ENCODE assay signal across 18 cellular contexts in genomic region chr1:232428781-232429530, GRCh38.
DNase-seq lines count a peak whose midpoint lies in the region; ATAC-seq, FAIRE-seq and TF ChIP-seq lines count a peak whose summit lies in the region.
"Had no signal": no experiment of that assay in that cellular context is flagged by ENCODE, and none has a peak within 500 bp of the region (broad histone marks: within the 10 kb centered on the region; RNA-seq: fewer than 3 reads in every experiment).

No MANE protein-coding gene starts in this region.

- no peak overlapping the region for H3K4me3 Mint-ChIP-seq in mesothelial cell of epicardium
- H3K4me3 Mint-ChIP-seq in activated T-cell treated with anti-CD3 and anti-CD28 coated beads, Interleukin-2, amount 50 U/mL, for 4 hours = no peak overlapping the region
- H3K4me3 Mint-ChIP-seq: activated B cell treated with CpG ODN at 0.5 μM for 24 hours; activated naive CD8-positive, alpha-beta T cell; dendritic cell treated with granulocyte-macrophage colony-stimulating factor and Interleukin-4, amounts not matched to agents 40 ng/mL and 50 ng/mL, for 4 days; stimulated activated effector memory CD8-positive, alpha-beta T cell treated with anti-CD3 and anti-CD28 coated beads, Interleukin-12 subunit alpha, Interleukin-12 subunit beta, amount 100 ng/mL, for 72 hours had no signal

- POLR2A ChIA-PET in H1 (lab: Charles Lee; ENCODE audit: partially characterized antibody) = no interaction called here

- H3K23me2 ChIP-seq in H1 (ENCODE audit: low read depth, low read length) = no peaks in the 10 kb centered on the region

- no peaks in the 10 kb centered on the region for H3K4me1 ChIP-seq in H1 (replicated peaks in 1 of 4; ENCODE audit: control insufficient read depth in 3 of 4, insufficient read depth in 4 of 4, low read length in 3 of 4)

- no peak overlapping the region for H2BK15ac ChIP-seq in H1 (ENCODE audit: low read length)

- no peak for ATAC-seq in activated T-cell treated with anti-CD3 and anti-CD28 coated beads, Interleukin-2, amount 50 U/mL, for 4 hours
- ATAC-seq in GM21529 (IDR thresholded peaks at IDR 0.05; ENCODE audit: unreplicated experiment) = no peak
- ATAC-seq: stimulated activated effector memory CD8-positive, alpha-beta T cell treated with anti-CD3 and anti-CD28 coated beads, Interleukin-12 subunit alpha, Interleukin-12 subunit beta, amount 100 ng/mL, for 72 hours had no signal

- H4K91ac ChIP-seq in H1 (replicated peaks; ENCODE audit: insufficient read length, low read length) = no peak overlapping the region

- H3K56ac ChIP-seq in H1 (replicated peaks; ENCODE audit: insufficient read length, low read depth, low read length) = no peak overlapping the region

- 90% methylated on average over 13 of the region's 13 CpGs; no CpG with 5 or more reads in 1 of the 2 experiments for WGBS in H1 (ENCODE audit: extremely low coverage in 1 of 2, insufficient coverage in 1 of 2, insufficient read length in 1 of 2, insufficient replicate concordance in 2 of 2, low coverage in 1 of 2, low lambda C conversion rate in 2 of 2, missing lambda C conversion rate in 1 of 2), 2 experiments

- H3K4ac ChIP-seq in H1 (replicated peaks; ENCODE audit: insufficient read length, low read depth, low read length) = no peak overlapping the region

- TF ChIP-seq EP300 in H1 (IDR thresholded peaks at IDR 0.05; ENCODE audit: borderline replicate concordance in 1 of 2, low read depth in 2 of 2, low read length in 2 of 2) = no peak

- no peak overlapping the region for H3K9ac ChIP-seq in H1 (replicated peaks in 1 of 4; ENCODE audit: extremely low read depth in 1 of 4, low read depth in 3 of 4, low read length in 3 of 4)
- H3K9ac ChIP-seq: BLaER1 treated with 17β-estradiol and CSF1 and Interleukin-3, amounts not matched to agents 10 nM and 100 nM had no signal

- H3K79me1 ChIP-seq in H1 (ENCODE audit: low read depth, low read length) = no peaks in the 10 kb centered on the region

- no peak overlapping the region for H2AK5ac ChIP-seq in H1 (ENCODE audit: low read depth, low read length)

- no peak for TF ChIP-seq POLR2A in H1 (IDR thresholded peaks at IDR 0.05; ENCODE audit: control extremely low read depth in 1 of 2, low read depth in 2 of 2, low read length in 2 of 2)

- peak; percentile 69 for DNase-seq in AG08396 (ENCODE audit: low spot score)
- peak; percentile 49 for DNase-seq in LHCN-M2 (ENCODE audit: low read depth)
- no peak for DNase-seq in H1 (ENCODE audit: low read depth in 1 of 2, low spot score in 2 of 2)
- no peak for DNase-seq in mesothelial cell of epicardium (ENCODE audit: low spot score in 2 of 2, unreplicated experiment in 2 of 2)
- DNase-seq in activated T-cell treated with anti-CD3 and anti-CD28 coated beads, Interleukin-2, amount 50 U/mL, for 4 hours = no peak
- DNase-seq in HCEC 1CT = no peak
- no peak for DNase-seq in stimulated activated CD4-positive, alpha-beta T cell treated with anti-CD3 and anti-CD28 coated beads, Interleukin-2, amount 100 ng/mL, for 48 hours
- DNase-seq: activated B cell treated with CpG ODN at 0.5 μM for 24 hours; activated CD8-positive, alpha-beta memory T cell treated with anti-CD3 and anti-CD28 coated beads, Interleukin-2, amount 50 U/mL, for 4 hours; KG1; stimulated activated CD4-positive, alpha-beta T cell treated with anti-CD3 and anti-CD28 coated beads, Interleukin-4, amount 100 ng/mL, for 1 hour had no signal

- no peak overlapping the region for H3K4me3 ChIP-seq in H1 (ENCODE audit: extremely low read depth in 1 of 4, insufficient read depth in 2 of 4, low read depth in 3 of 4, low read length in 4 of 4)
- H3K4me3 ChIP-seq: BLaER1 treated with 17β-estradiol and CSF1 and Interleukin-3, amounts not matched to agents 10 nM and 100 nM had no signal

- H2BK20ac ChIP-seq in H1 (ENCODE audit: low read length) = no peak overlapping the region

- FAIRE-seq in H1 (lab: Jason Lieb, UNC) = peak; percentile 42
- FAIRE-seq: GM19239 had no signal

- peaks cover 0 to 1% of the 10 kb centered on the region in 2 experiments for H4K20me1 ChIP-seq in H1 (replicated peaks in 1 of 2; ENCODE audit: control insufficient read depth in 1 of 2, insufficient read depth in 2 of 2, low read length in 2 of 2)
- H4K20me1 ChIP-seq: BLaER1 treated with 17β-estradiol and CSF1 and Interleukin-3, amounts not matched to agents 10 nM and 100 nM had no signal

- no peak overlapping the region for H4K8ac ChIP-seq in H1 (ENCODE audit: extremely low read depth, insufficient read depth, low read length)

- TF ChIP-seq RAD21 in H1 (IDR thresholded peaks at IDR 0.05 in 1 of 2, conservative IDR thresholded peaks at IDR 0.05 in 1 of 2; ENCODE audit: low read depth in 2 of 2, low read length in 2 of 2) = no peak

- H3K4me1 Mint-ChIP-seq in mesothelial cell of epicardium = peaks cover 57% of the 10 kb centered on the region
- H3K4me1 Mint-ChIP-seq in activated T-cell treated with anti-CD3 and anti-CD28 coated beads, Interleukin-2, amount 50 U/mL, for 4 hours (ENCODE audit: low read depth) = no peaks in the 10 kb centered on the region
- H3K4me1 Mint-ChIP-seq: activated B cell treated with CpG ODN at 0.5 μM for 24 hours; stimulated activated effector memory CD8-positive, alpha-beta T cell treated with anti-CD3 and anti-CD28 coated beads, Interleukin-12 subunit alpha, Interleukin-12 subunit beta, amount 100 ng/mL, for 72 hours had no signal

- H3K4me2 ChIP-seq in H1 (ENCODE audit: insufficient read depth in 1 of 2, low read depth in 2 of 2, low read length in 2 of 2) = no peak overlapping the region
- H3K4me2 ChIP-seq: BLaER1 treated with 17β-estradiol and CSF1 and Interleukin-3, amounts not matched to agents 10 nM and 100 nM had no signal

- no peak overlapping the region for H3K14ac ChIP-seq in H1 (ENCODE audit: insufficient read length)

- no peak overlapping the region for H2BK12ac ChIP-seq in H1 (ENCODE audit: low read depth, low read length)

- CTCF ChIA-PET in H1 (lab: Charles Lee; ENCODE audit: partially characterized antibody) = interaction anchor here (0.9 to 2.0 kb wide), 3 partner anchors 10 to 497 kb away, joined by 3 to 5 read pairs (median 3); no protein-coding TSS in a partner anchor

- peaks cover 20% of the 10 kb centered on the region for H3K36me3 Mint-ChIP-seq in mesothelial cell of epicardium
- H3K36me3 Mint-ChIP-seq in activated T-cell treated with anti-CD3 and anti-CD28 coated beads, Interleukin-2, amount 50 U/mL, for 4 hours (ENCODE audit: insufficient read depth) = peaks cover 4% of the 10 kb centered on the region
- H3K36me3 Mint-ChIP-seq: activated naive CD8-positive, alpha-beta T cell had no signal

- H3K18ac ChIP-seq in H1 (ENCODE audit: extremely low read depth, low read length) = no peak overlapping the region

- H3K27me3 Mint-ChIP-seq in mesothelial cell of epicardium (ENCODE audit: low read depth) = no peaks in the 10 kb centered on the region
- H3K27me3 Mint-ChIP-seq in activated T-cell treated with anti-CD3 and anti-CD28 coated beads, Interleukin-2, amount 50 U/mL, for 4 hours (ENCODE audit: low read depth) = peaks cover 12% of the 10 kb centered on the region
- H3K27me3 Mint-ChIP-seq: dendritic cell treated with granulocyte-macrophage colony-stimulating factor and Interleukin-4, amounts not matched to agents 40 ng/mL and 50 ng/mL, for 4 days; progenitor cell of endocrine pancreas had no signal

- peak overlapping the region; percentile 86 for H3K27ac Mint-ChIP-seq in mesothelial cell of epicardium
- H3K27ac Mint-ChIP-seq: activated B cell treated with CpG ODN at 0.5 μM for 24 hours; activated naive CD8-positive, alpha-beta T cell; dendritic cell treated with granulocyte-macrophage colony-stimulating factor and Interleukin-4, amounts not matched to agents 40 ng/mL and 50 ng/mL, for 4 days; progenitor cell of endocrine pancreas; stimulated activated effector memory CD8-positive, alpha-beta T cell treated with anti-CD3 and anti-CD28 coated beads, Interleukin-12 subunit alpha, Interleukin-12 subunit beta, amount 100 ng/mL, for 72 hours had no signal

- H3K27me3 ChIP-seq in H1 (replicated peaks in 1 of 4; ENCODE audit: control insufficient read depth in 3 of 4, extremely low read depth in 1 of 4, insufficient read depth in 3 of 4, low read length in 3 of 4) = no peaks in the 10 kb centered on the region
- H3K27me3 ChIP-seq: BLaER1 treated with 17β-estradiol and CSF1 and Interleukin-3, amounts not matched to agents 10 nM and 100 nM had no signal

- no peaks in the 10 kb centered on the region for H3K9me3 Mint-ChIP-seq in mesothelial cell of epicardium
- no peaks in the 10 kb centered on the region for H3K9me3 Mint-ChIP-seq in activated T-cell treated with anti-CD3 and anti-CD28 coated beads, Interleukin-2, amount 50 U/mL, for 4 hours
- H3K9me3 Mint-ChIP-seq: activated B cell treated with CpG ODN at 0.5 μM for 24 hours; dendritic cell treated with granulocyte-macrophage colony-stimulating factor and Interleukin-4, amounts not matched to agents 40 ng/mL and 50 ng/mL, for 4 days; stimulated activated effector memory CD8-positive, alpha-beta T cell treated with anti-CD3 and anti-CD28 coated beads, Interleukin-12 subunit alpha, Interleukin-12 subunit beta, amount 100 ng/mL, for 72 hours had no signal

- no peak overlapping the region for H2AFZ ChIP-seq in H1 (ENCODE audit: low read length)

- no peaks in the 10 kb centered on the region for H3K9me3 ChIP-seq in H1 (ENCODE audit: insufficient read depth in 2 of 2, low read depth in 1 of 2, low read length in 1 of 2)
- H3K9me3 ChIP-seq: BLaER1 treated with 17β-estradiol and CSF1 and Interleukin-3, amounts not matched to agents 10 nM and 100 nM had no signal

- no peak overlapping the region for H2BK120ac ChIP-seq in H1 (replicated peaks; ENCODE audit: low read depth, low read length)

- H3K36me3 ChIP-seq in H1 (ENCODE audit: control insufficient read depth in 2 of 4, insufficient read depth in 4 of 4, low read length in 3 of 4) = no peaks in the 10 kb centered on the region; a peak in 1 of 8 replicates

- H3K23ac ChIP-seq in H1 (ENCODE audit: insufficient read length) = no peak overlapping the region

- H3K79me2 ChIP-seq in H1 (ENCODE audit: control insufficient read depth in 1 of 2, insufficient read depth in 2 of 2, low read length in 2 of 2) = no peaks in the 10 kb centered on the region

- H4K5ac ChIP-seq in H1 (ENCODE audit: insufficient read length, low read depth, low read length) = no peak overlapping the region

- H2BK5ac ChIP-seq in H1 (ENCODE audit: low read depth, low read length) = no peak overlapping the region

- no peak overlapping the region for H3K27ac ChIP-seq in H1 (ENCODE audit: low read depth, low read length)
- H3K27ac ChIP-seq: BLaER1 treated with 17β-estradiol and CSF1 and Interleukin-3, amounts not matched to agents 10 nM and 100 nM had no signal

- TF ChIP-seq CTCF in H1 (IDR thresholded peaks at IDR 0.05; ENCODE audit: control extremely low read depth in 1 of 3, insufficient read depth in 1 of 3, low read depth in 1 of 3, low read length in 3 of 3) (no peak), mesothelial cell of epicardium (IDR thresholded peaks at IDR 0.05; ENCODE audit: unreplicated experiment) (no peak)

TF ChIP-seq in H1, 55 proteins besides CTCF, POLR2A, EP300 and RAD21 (continues in another document):
- TF ChIP-seq TBP (IDR thresholded peaks at IDR 0.05; ENCODE audit: low read depth, low read length) (no peak), KDM5A (IDR thresholded peaks at IDR 0.05; ENCODE audit: low read length) (no peak), FOSL1 (IDR thresholded peaks at IDR 0.05; ENCODE audit: insufficient read depth, low read depth, low read length) (no peak), TAF1 (IDR thresholded peaks at IDR 0.05; ENCODE audit: low read depth, low read length) (no peak)

Comparison
In these comparisons a context has a peak if more than half of its experiments do, and no peak if none do; other contexts are left out.
1. DNase-seq: peak in AG08396 (single experiment) and LHCN-M2 (single experiment); none in H1 (0 of 2), mesothelial cell of epicardium (0 of 2), activated T-cell treated with anti-CD3 and anti-CD28 coated beads, Interleukin-2, amount 50 U/mL, for 4 hours (single experiment), HCEC 1CT (single experiment) and stimulated activated CD4-positive, alpha-beta T cell treated with anti-CD3 and anti-CD28 coated beads, Interleukin-2, amount 100 ng/mL, for 48 hours (0 of 2).